In the genomic region with DNA sequence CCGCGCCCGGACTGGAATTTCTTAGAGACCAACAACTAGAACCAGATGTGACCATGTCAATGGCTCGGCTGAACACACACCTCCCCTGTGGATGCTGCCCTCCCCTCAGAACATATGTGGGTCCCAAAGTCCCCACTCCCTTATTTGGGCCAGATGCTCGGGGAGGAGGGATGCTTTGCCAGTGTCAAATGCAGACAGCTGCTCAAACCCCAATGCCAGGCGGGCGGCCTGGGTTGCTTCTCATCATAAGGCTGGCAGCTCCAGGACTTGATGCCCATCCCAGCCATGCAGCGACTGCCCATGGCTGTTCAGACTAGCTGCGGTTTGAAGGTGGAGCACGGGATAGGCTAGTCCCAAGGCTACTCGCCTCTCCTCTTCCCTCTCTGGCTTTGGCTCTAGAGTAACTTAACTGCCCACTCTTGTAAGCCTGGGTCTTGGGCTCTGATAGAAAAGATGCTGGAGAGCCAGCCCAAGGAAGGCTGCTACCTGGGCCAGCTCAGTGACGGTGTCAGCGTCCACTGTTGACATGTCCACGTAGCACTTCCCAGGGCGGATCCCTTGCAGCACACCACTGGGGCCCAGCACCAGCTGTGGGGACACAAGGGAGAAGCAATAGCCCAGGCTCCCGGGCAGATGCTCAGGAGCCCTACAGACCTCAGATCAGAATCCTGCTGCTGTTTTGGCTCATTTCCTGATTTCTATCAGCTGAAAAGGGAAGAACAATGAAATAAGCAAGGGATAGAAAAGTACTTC, we compare ENCODE assay signal across 1 cellular context.
TF ChIP-seq lines count a peak whose summit lies in the region.

No MANE protein-coding gene starts in this region.

TF ChIP-seq in SK-N-SH, 30 proteins besides CTCF, POLR2A, EP300 and RAD21 (continued from another document):
- TF ChIP-seq TAF1 (IDR thresholded peaks at IDR 0.05; ENCODE audit: borderline replicate concordance, low read depth, low read length) (no peak), RFX5 (IDR thresholded peaks at IDR 0.05; ENCODE audit: low read length) (no peak), NFIC (IDR thresholded peaks at IDR 0.05; ENCODE audit: borderline replicate concordance) (no peak), ELF1 (IDR thresholded peaks at IDR 0.05) (no peak), CHD2 (IDR thresholded peaks at IDR 0.05; ENCODE audit: low read length, partially characterized antibody) (no peak), RXRA (IDR thresholded peaks at IDR 0.05; ENCODE audit: borderline replicate concordance, low read depth) (no peak), FOSL2 (IDR thresholded peaks at IDR 0.05; ENCODE audit: borderline replicate concordance, low read depth) (no peak), MEF2A (IDR thresholded peaks at IDR 0.05; ENCODE audit: borderline replicate concordance, low read depth) (no peak), TCF12 (IDR thresholded peaks at IDR 0.05) (no peak), JUND (IDR thresholded peaks at IDR 0.05) (no peak), NRF1 (IDR thresholded peaks at IDR 0.05; ENCODE audit: low read depth, low read length) (no peak), TEAD4 (IDR thresholded peaks at IDR 0.05; ENCODE audit: borderline replicate concordance, insufficient read depth) (no peak), GABPA (IDR thresholded peaks at IDR 0.05; ENCODE audit: low read depth) (no peak), FOXJ3 (CRISPR knock-in tag; IDR thresholded peaks at IDR 0.05) (no peak), GATA2 (CRISPR knock-in tag; IDR thresholded peaks at IDR 0.05) (no peak)
- TF ChIP-seq, protein P1, sequence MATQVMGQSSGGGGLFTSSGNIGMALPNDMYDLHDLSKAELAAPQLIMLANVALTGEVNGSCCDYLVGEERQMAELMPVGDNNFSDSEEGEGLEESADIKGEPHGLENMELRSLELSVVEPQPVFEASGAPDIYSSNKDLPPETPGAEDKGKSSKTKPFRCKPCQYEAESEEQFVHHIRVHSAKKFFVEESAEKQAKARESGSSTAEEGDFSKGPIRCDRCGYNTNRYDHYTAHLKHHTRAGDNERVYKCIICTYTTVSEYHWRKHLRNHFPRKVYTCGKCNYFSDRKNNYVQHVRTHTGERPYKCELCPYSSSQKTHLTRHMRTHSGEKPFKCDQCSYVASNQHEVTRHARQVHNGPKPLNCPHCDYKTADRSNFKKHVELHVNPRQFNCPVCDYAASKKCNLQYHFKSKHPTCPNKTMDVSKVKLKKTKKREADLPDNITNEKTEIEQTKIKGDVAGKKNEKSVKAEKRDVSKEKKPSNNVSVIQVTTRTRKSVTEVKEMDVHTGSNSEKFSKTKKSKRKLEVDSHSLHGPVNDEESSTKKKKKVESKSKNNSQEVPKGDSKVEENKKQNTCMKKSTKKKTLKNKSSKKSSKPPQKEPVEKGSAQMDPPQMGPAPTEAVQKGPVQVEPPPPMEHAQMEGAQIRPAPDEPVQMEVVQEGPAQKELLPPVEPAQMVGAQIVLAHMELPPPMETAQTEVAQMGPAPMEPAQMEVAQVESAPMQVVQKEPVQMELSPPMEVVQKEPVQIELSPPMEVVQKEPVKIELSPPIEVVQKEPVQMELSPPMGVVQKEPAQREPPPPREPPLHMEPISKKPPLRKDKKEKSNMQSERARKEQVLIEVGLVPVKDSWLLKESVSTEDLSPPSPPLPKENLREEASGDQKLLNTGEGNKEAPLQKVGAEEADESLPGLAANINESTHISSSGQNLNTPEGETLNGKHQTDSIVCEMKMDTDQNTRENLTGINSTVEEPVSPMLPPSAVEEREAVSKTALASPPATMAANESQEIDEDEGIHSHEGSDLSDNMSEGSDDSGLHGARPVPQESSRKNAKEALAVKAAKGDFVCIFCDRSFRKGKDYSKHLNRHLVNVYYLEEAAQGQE (IDR thresholded peaks at IDR 0.05; ENCODE audit: low read depth, low read length) = no peak
- TF ChIP-seq, protein P2, sequence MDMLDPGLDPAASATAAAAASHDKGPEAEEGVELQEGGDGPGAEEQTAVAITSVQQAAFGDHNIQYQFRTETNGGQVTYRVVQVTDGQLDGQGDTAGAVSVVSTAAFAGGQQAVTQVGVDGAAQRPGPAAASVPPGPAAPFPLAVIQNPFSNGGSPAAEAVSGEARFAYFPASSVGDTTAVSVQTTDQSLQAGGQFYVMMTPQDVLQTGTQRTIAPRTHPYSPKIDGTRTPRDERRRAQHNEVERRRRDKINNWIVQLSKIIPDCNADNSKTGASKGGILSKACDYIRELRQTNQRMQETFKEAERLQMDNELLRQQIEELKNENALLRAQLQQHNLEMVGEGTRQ (IDR thresholded peaks at IDR 0.05; ENCODE audit: borderline replicate concordance, low read depth, low read length) = no peak
- TF ChIP-seq, protein P3, sequence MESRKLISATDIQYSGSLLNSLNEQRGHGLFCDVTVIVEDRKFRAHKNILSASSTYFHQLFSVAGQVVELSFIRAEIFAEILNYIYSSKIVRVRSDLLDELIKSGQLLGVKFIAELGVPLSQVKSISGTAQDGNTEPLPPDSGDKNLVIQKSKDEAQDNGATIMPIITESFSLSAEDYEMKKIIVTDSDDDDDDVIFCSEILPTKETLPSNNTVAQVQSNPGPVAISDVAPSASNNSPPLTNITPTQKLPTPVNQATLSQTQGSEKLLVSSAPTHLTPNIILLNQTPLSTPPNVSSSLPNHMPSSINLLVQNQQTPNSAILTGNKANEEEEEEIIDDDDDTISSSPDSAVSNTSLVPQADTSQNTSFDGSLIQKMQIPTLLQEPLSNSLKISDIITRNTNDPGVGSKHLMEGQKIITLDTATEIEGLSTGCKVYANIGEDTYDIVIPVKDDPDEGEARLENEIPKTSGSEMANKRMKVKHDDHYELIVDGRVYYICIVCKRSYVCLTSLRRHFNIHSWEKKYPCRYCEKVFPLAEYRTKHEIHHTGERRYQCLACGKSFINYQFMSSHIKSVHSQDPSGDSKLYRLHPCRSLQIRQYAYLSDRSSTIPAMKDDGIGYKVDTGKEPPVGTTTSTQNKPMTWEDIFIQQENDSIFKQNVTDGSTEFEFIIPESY (IDR thresholded peaks at IDR 0.05; ENCODE audit: borderline replicate concordance, low read depth) = no peak
TF ChIP-seq in SK-N-SH: peak in this region for 0.
